ENCODE assay signal across 12 cellular contexts in genomic region chr1:205933672-205934618, GRCh38. TPM values are rescaled to one million over a fixed set of nuclear protein-coding genes. Genes with fewer than 3 reads are reported as not detected.
DNase-seq lines count a peak whose midpoint lies in the region; ATAC-seq and TF ChIP-seq lines count a peak whose summit lies in the region.
"Had no signal": no experiment of that assay in that cellular context is flagged by ENCODE, and none has a peak within 500 bp of the region (broad histone marks: within the 10 kb centered on the region; RNA-seq: fewer than 3 reads in every experiment).

No MANE protein-coding gene starts in this region.

- peaks cover 22% of the 10 kb centered on the region for H3K4me1 Mint-ChIP-seq in type B pancreatic cell (ENCODE audit: unreplicated experiment)

- no peak for ATAC-seq in GM21381 (IDR thresholded peaks at IDR 0.05; ENCODE audit: unreplicated experiment)
- ATAC-seq: right cardiac atrium had no signal

- no peaks in the 10 kb centered on the region for H3K9me3 Mint-ChIP-seq in type B pancreatic cell

- TF ChIP-seq CTCF in type B pancreatic cell (conservative IDR thresholded peaks at IDR 0.05) (no peak), GM13976 (IDR thresholded peaks at IDR 0.05; ENCODE audit: borderline replicate concordance, control extremely low read depth, extremely low read depth, insufficient read depth, missing control alignments) (no peak)

- peak overlapping the region; percentile 27 for H3K4me3 Mint-ChIP-seq in type B pancreatic cell

- H3K36me3 Mint-ChIP-seq in type B pancreatic cell, result no peaks in the 10 kb centered on the region

- H3K27ac ChIP-seq in angular gyrus (ENCODE audit: low read depth, low read length), result peak overlapping the region; percentile 82

- peak overlapping the region; percentile 75 for H3K27ac Mint-ChIP-seq in type B pancreatic cell

- peaks cover 29% of the 10 kb centered on the region for H3K27me3 Mint-ChIP-seq in type B pancreatic cell

- in situ Hi-C loops in GM13976 (cut with MboI; ENCODE audit: low sequenced_read_pairs, unreplicated experiment), result no loop called here

- DNase-seq in NOMO-1 treated with DMSO at 0.1 percent for 48 hours (lab: John Stamatoyannopoulos, UW; ENCODE audit: unreplicated experiment), result peak; percentile 21
- DNase-seq in NOMO-1 treated with dmso at 0.1 percent for 144 hours (lab: John Stamatoyannopoulos, UW; ENCODE audit: unreplicated experiment), result no peak
- DNase-seq in iPS DF 19.7 (ENCODE audit: low read depth, low spot score), result peak; percentile 30
- DNase-seq in type B pancreatic cell (ENCODE audit: extremely low spot score, unreplicated experiment), result no peak
- no peak for DNase-seq in activated effector memory CD4-positive, alpha-beta T cell treated with anti-CD3 and anti-CD28 coated beads, Interleukin-2, amount 50 U/mL, for 16 hours
- no peak for DNase-seq in GM13976 (ENCODE audit: low spot score)
- DNase-seq: activated CD4-positive, CD25-positive, alpha-beta regulatory T cell treated with anti-CD3 and anti-CD28 coated beads, Interleukin-2, amount 50 U/mL, for 72 hours; NCI-H1417 treated with DMSO at 0.1 percent for 48 hours; right cardiac atrium; trophoblast cell had no signal

RNA-seq across cellular contexts. Expression of gene SLC26A9, which starts 9.3 kb away (rescaled TPM):
- total RNA-seq in type B pancreatic cell (ENCODE audit: low replicate concordance), result 0.45 and 2.5 TPM in 2 replicates

Comparison
In these comparisons a context has a peak if more than half of its experiments do, and no peak if none do; other contexts are left out.
1. DNase-seq: peak in NOMO-1 treated with DMSO at 0.1 percent for 48 hours (single experiment) and iPS DF 19.7 (single experiment); none in NOMO-1 treated with dmso at 0.1 percent for 144 hours (single experiment), type B pancreatic cell (single experiment), activated effector memory CD4-positive, alpha-beta T cell treated with anti-CD3 and anti-CD28 coated beads, Interleukin-2, amount 50 U/mL, for 16 hours (single experiment) and GM13976 (single experiment).